ENCODE assay signal across 8 cellular contexts in genomic region chr3:86990171-86990733, GRCh38. TPM values are rescaled to one million over a fixed set of nuclear protein-coding genes. Genes with fewer than 3 reads are reported as not detected.
DNase-seq lines count a peak whose midpoint lies in the region; ATAC-seq lines count a peak whose summit lies in the region.

No MANE protein-coding gene starts in this region.

- H3K4me3 Mint-ChIP-seq in naive thymus-derived CD4-positive, alpha-beta T cell, result peak overlapping the region in 5 of 10 donors; percentile 1 to 71 (median 20)
- H3K4me3 Mint-ChIP-seq in naive thymus-derived CD8-positive, alpha-beta T cell, result peak overlapping the region in 4 of 10 donors; percentile 2 to 50 (median 11)
- no peak overlapping the region for H3K4me3 Mint-ChIP-seq in effector memory CD8-positive, alpha-beta T cell

- H3K36me3 Mint-ChIP-seq in naive thymus-derived CD4-positive, alpha-beta T cell, result peaks cover 0 to 6% (median 0%) of the 10 kb centered on the region in 5 donors
- no peaks in the 10 kb centered on the region for H3K36me3 Mint-ChIP-seq in naive thymus-derived CD8-positive, alpha-beta T cell
- H3K36me3 Mint-ChIP-seq in effector memory CD8-positive, alpha-beta T cell (ENCODE audit: insufficient read depth), result no peaks in the 10 kb centered on the region

- H3K9me3 ChIP-seq in BLaER1, result peaks cover 7% of the 10 kb centered on the region
- H3K9me3 ChIP-seq in ectodermal cell (ENCODE audit: control insufficient read depth, low read length), result no peaks in the 10 kb centered on the region
- no peaks in the 10 kb centered on the region for H3K9me3 ChIP-seq in naive thymus-derived CD4-positive, alpha-beta T cell (ENCODE audit: control insufficient read depth in 2 of 3, low read length in 3 of 3)

- ATAC-seq in naive thymus-derived CD4-positive, alpha-beta T cell, result peak; percentile 18
- no peak for ATAC-seq in GM18517 (IDR thresholded peaks at IDR 0.05; ENCODE audit: unreplicated experiment)
- no peak for ATAC-seq in naive thymus-derived CD8-positive, alpha-beta T cell
- no peak for ATAC-seq in effector memory CD8-positive, alpha-beta T cell (replicated peaks)

- peaks cover 0 to 9% (median 0%) of the 10 kb centered on the region in 11 donors for H3K9me3 Mint-ChIP-seq in naive thymus-derived CD4-positive, alpha-beta T cell
- peaks cover 0 to 14% (median 3%) of the 10 kb centered on the region in 9 donors for H3K9me3 Mint-ChIP-seq in naive thymus-derived CD8-positive, alpha-beta T cell
- H3K9me3 Mint-ChIP-seq in effector memory CD8-positive, alpha-beta T cell, result peaks cover 6 to 11% of the 10 kb centered on the region in 2 donors

- no peaks in the 10 kb centered on the region for H4K20me1 ChIP-seq in BLaER1

- WGBS in ectodermal cell, 2 experiments, result 4% methylated on average over 27 of the region's 27 CpGs

- H3K27me3 Mint-ChIP-seq in naive thymus-derived CD4-positive, alpha-beta T cell, result peaks cover 22 to 41% (median 33%) of the 10 kb centered on the region in 5 donors
- peaks cover 19 to 39% (median 21%) of the 10 kb centered on the region in 5 donors for H3K27me3 Mint-ChIP-seq in naive thymus-derived CD8-positive, alpha-beta T cell
- H3K27me3 Mint-ChIP-seq in effector memory CD8-positive, alpha-beta T cell, result peaks cover 7 to 9% of the 10 kb centered on the region in 2 donors

- CTCF ChIA-PET in naive thymus-derived CD4-positive, alpha-beta T cell (lab: Charles Lee), result no interaction called here

- peak overlapping the region; percentile 86 for H3K4me2 ChIP-seq in BLaER1

- peak overlapping the region; percentile 53; the same call in 1 of the 2 replicates for H3K9ac ChIP-seq in BLaER1

- H3K4me3 ChIP-seq in BLaER1, result peak overlapping the region; percentile 66
- H3K4me3 ChIP-seq in ectodermal cell (ENCODE audit: insufficient read depth, low read depth, low read length), result peak overlapping the region; percentile 66
- no peak overlapping the region for H3K4me3 ChIP-seq in naive thymus-derived CD4-positive, alpha-beta T cell (ENCODE audit: low read length)

- no peak overlapping the region for H3K27ac Mint-ChIP-seq in naive thymus-derived CD4-positive, alpha-beta T cell
- no peak overlapping the region for H3K27ac Mint-ChIP-seq in naive thymus-derived CD8-positive, alpha-beta T cell
- H3K27ac Mint-ChIP-seq in effector memory CD8-positive, alpha-beta T cell, result no peak overlapping the region

- POLR2A ChIA-PET in naive thymus-derived CD4-positive, alpha-beta T cell (lab: Charles Lee), result no interaction called here
- POLR2A ChIA-PET in naive thymus-derived CD8-positive, alpha-beta T cell (lab: Charles Lee), result no interaction called here

- H3K27ac ChIP-seq in BLaER1 (no peak overlapping the region), ectodermal cell (ENCODE audit: insufficient read depth, low read depth, low read length, poor library complexity, severe bottlenecking) (no peak overlapping the region)
- H3K27ac ChIP-seq in naive thymus-derived CD4-positive, alpha-beta T cell (ENCODE audit: low read depth, low read length), result no peak overlapping the region

- H3K4me1 Mint-ChIP-seq in naive thymus-derived CD4-positive, alpha-beta T cell, result peaks cover 0 to 6% (median 0%) of the 10 kb centered on the region in 7 donors
- H3K4me1 Mint-ChIP-seq in naive thymus-derived CD8-positive, alpha-beta T cell, result peaks cover 0 to 11% (median 6%) of the 10 kb centered on the region in 4 donors
- peaks cover 0 to 3% of the 10 kb centered on the region in 2 donors for H3K4me1 Mint-ChIP-seq in effector memory CD8-positive, alpha-beta T cell (ENCODE audit: low read depth in 2 of 2)

- H3K36me3 ChIP-seq in BLaER1 (no peaks in the 10 kb centered on the region), ectodermal cell (ENCODE audit: control insufficient read depth, insufficient read depth, low read length) (no peaks in the 10 kb centered on the region)
- H3K36me3 ChIP-seq in naive thymus-derived CD4-positive, alpha-beta T cell (ENCODE audit: control insufficient read depth in 2 of 3, insufficient read depth in 3 of 3, low read length in 3 of 3), result no peaks in the 10 kb centered on the region

- intact Hi-C loops in naive thymus-derived CD4-positive, alpha-beta T cell (cut with micrococcal nuclease), result no loop called here

- H3K4me1 ChIP-seq in BLaER1 (no peaks in the 10 kb centered on the region), ectodermal cell (ENCODE audit: control insufficient read depth, insufficient read depth, low read length) (no peaks in the 10 kb centered on the region)
- no peaks in the 10 kb centered on the region for H3K4me1 ChIP-seq in naive thymus-derived CD4-positive, alpha-beta T cell (ENCODE audit: control insufficient read depth in 2 of 2, insufficient read depth in 2 of 2, low read length in 2 of 2)

- peak; percentile 20 for DNase-seq in HK-2 (ENCODE audit: unreplicated experiment)
- no peak for DNase-seq in naive thymus-derived CD4-positive, alpha-beta T cell
- no peak for DNase-seq in naive thymus-derived CD8-positive, alpha-beta T cell
- no peak for DNase-seq in DMS 273 (lab: John Stamatoyannopoulos, UW; ENCODE audit: unreplicated experiment)
- DNase-seq in effector memory CD8-positive, alpha-beta T cell, result no peak

- peaks cover 21% of the 10 kb centered on the region for H3K27me3 ChIP-seq in BLaER1
- peaks cover 14% of the 10 kb centered on the region for H3K27me3 ChIP-seq in ectodermal cell (ENCODE audit: control insufficient read depth, insufficient read depth, low read length, poor library complexity, severe bottlenecking)
- H3K27me3 ChIP-seq in naive thymus-derived CD4-positive, alpha-beta T cell (ENCODE audit: control insufficient read depth in 2 of 2, insufficient read depth in 2 of 2, low read length in 2 of 2), result no peaks in the 10 kb centered on the region

RNA-seq across cellular contexts. Expression of gene VGLL3, which starts 0.7 kb away (rescaled TPM):
- polyA plus RNA-seq in ectodermal cell (2013, experiment 1 of 4), result 56.8 TPM
- polyA plus RNA-seq in ectodermal cell (2013, experiment 2 of 4), result 32.2 TPM
- 17.2 TPM for polyA plus RNA-seq in ectodermal cell (2013, experiment 3 of 4)
- polyA plus RNA-seq in ectodermal cell (2013, experiment 4 of 4), result 24.7 TPM
- under 1 TPM in 2 of 5 experiments, not detected in 3; 0.03 to 0.07 TPM for total RNA-seq in naive thymus-derived CD4-positive, alpha-beta T cell
- polyA plus RNA-seq in naive thymus-derived CD4-positive, alpha-beta T cell, result not detected
- not detected for total RNA-seq in naive thymus-derived CD8-positive, alpha-beta T cell
- not detected for polyA plus RNA-seq in naive thymus-derived CD8-positive, alpha-beta T cell
